In the genomic region with DNA sequence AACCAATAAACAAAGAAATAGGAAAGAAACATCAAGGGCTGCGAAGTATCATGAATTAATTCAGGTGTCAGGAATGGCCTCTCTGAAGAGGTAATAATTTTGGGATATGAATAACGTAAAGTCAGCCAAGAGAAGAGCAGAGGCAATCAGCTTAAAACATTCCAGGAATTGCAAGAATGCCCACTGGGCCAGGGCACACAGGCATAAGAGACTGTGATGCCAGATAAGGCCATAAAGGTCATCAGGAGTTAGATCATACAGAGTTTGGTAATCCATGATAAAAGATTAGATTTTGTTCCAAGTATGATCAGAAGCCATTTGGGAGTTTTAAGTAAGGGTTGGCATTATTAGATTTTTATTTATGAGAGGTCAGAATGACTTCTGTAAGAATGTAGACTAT, we compare ENCODE assay signal across 23 cellular contexts. TPM values are rescaled to one million over a fixed set of nuclear protein-coding genes. Genes with fewer than 3 reads are reported as not detected.
"Had no signal": no experiment of that assay in that cellular context is flagged by ENCODE, and none has a peak within 500 bp of the region (broad histone marks: within the 10 kb centered on the region; RNA-seq: fewer than 3 reads in every experiment).

No MANE protein-coding gene starts in this region.

- H3K36me3 ChIP-seq: gastrocnemius medialis, heart right ventricle, tibial artery, upper lobe of right lung, vagina had no signal

- H3K9me3 ChIP-seq: esophagus muscularis mucosa, gastrocnemius medialis, heart right ventricle, upper lobe of right lung, vagina had no signal

- H3K27me3 Mint-ChIP-seq: effector memory CD8-positive, alpha-beta T cell; naive B cell had no signal

- H3K27ac ChIP-seq: epithelial cell of prostate, esophagus muscularis mucosa, gastrocnemius medialis, heart right ventricle, skin epidermis, tibial artery, upper lobe of right lung, vagina had no signal

- H3K9me3 Mint-ChIP-seq: effector memory CD8-positive, alpha-beta T cell; immature natural killer cell; nephron had no signal

- H3K27me3 ChIP-seq: esophagus muscularis mucosa, gastrocnemius medialis, heart right ventricle, tibial artery, upper lobe of right lung, vagina had no signal

- H3K4me1 Mint-ChIP-seq: nephron had no signal

- DNase-seq: effector memory CD8-positive, alpha-beta T cell; gastrocnemius medialis; heart right ventricle; hypothalamus; immature natural killer cell; left cardiac atrium; left ventricle myocardium superior; mesenchymal stem cell; naive B cell; occipital lobe; stimulated activated CD4-positive, alpha-beta T cell treated with anti-CD3 and anti-CD28 coated beads, Interleukin-12 subunit alpha, Interleukin-12 subunit beta, amount 100 ng/mL, for 4 hours; stimulated activated naive CD4-positive, alpha-beta T cell treated with Interleukin-2 at 50 U/mL for 16 hours; tibial artery; upper lobe of right lung had no signal

- H3K4me3 ChIP-seq: esophagus muscularis mucosa, gastrocnemius medialis, heart right ventricle, lung, skin epidermis, tibial artery, upper lobe of right lung, vagina had no signal

- ATAC-seq: effector memory CD8-positive, alpha-beta T cell; gastrocnemius medialis; heart right ventricle; left cardiac atrium; left ventricle myocardium superior; sciatic nerve; upper lobe of right lung had no signal

- H3K4me3 Mint-ChIP-seq: effector memory CD8-positive, alpha-beta T cell; immature natural killer cell; naive B cell; nephron had no signal

- FAIRE-seq: keratinocyte had no signal

- H3K4me1 ChIP-seq: esophagus muscularis mucosa, gastrocnemius medialis, heart right ventricle, tibial artery, upper lobe of right lung, vagina had no signal

- H3K27ac Mint-ChIP-seq: effector memory CD8-positive, alpha-beta T cell; naive B cell; nephron had no signal

RNA-seq across cellular contexts. Expression of a gene that starts 53.3 kb away (rescaled TPM):
- total RNA-seq: pulmonary artery endothelial cell had no signal
- polyA plus RNA-seq: keratinocyte had no signal
